16 cellular contexts compared by ENCODE assay signal in the genomic region with DNA sequence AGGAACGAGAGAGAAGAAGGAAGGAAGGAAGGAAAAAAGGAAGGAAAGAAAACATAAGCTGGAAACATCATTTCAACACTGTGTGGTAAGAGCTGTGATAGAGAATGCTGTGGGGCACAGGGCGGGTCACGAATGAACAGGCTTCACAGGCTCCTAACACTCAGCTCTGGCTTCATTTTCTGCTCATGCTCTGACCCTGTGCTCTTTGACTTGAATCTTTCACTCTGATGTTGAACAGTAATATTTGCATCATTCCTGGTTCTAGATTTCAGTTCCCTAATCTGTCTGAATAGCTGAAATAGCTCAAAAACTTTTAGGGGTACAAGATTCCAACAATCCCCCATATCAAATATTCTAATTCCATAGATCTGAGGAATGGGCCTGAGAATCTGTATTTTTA.
DNase-seq lines count a peak whose midpoint lies in the region; ATAC-seq, FAIRE-seq and TF ChIP-seq lines count a peak whose summit lies in the region.
"Had no signal": no experiment of that assay in that cellular context is flagged by ENCODE, and none has a peak within 500 bp of the region (broad histone marks: within the 10 kb centered on the region; RNA-seq: fewer than 3 reads in every experiment).

No MANE protein-coding gene starts in this region.

- H3K27ac ChIP-seq in HepG2 (ENCODE audit: extremely low read length, insufficient read depth, low read length) = no peak overlapping the region
- H3K27ac ChIP-seq: A549, gastrocnemius medialis, VCaP had no signal

- TF ChIP-seq CTCF in GM06990 (IDR thresholded peaks at IDR 0.05; ENCODE audit: insufficient read depth, low read length, poor library complexity, severe bottlenecking) (no peak), HepG2 (CRISPR knock-in tag; IDR thresholded peaks at IDR 0.05) (no peak)

- POLR2A ChIA-PET in HepG2 (lab: Yijun Ruan, JAX) = no interaction called here
- POLR2A ChIA-PET in HEK293T (lab: Yijun Ruan, JAX) = no interaction called here

- H3K9me3 ChIP-seq in HepG2 (ENCODE audit: low read length) = no peaks in the 10 kb centered on the region
- H3K9me3 ChIP-seq: A549, gastrocnemius medialis, MG63 had no signal

- FAIRE-seq in HepG2 (lab: Jason Lieb, UNC) = no peak
- FAIRE-seq: A549 had no signal

- CTCF ChIA-PET in HepG2 (lab: Yijun Ruan, JAX; ENCODE audit: low intra/inter-chr PET ratio, low total read pairs) (no interaction called here), HEK293T (lab: Yijun Ruan, JAX) (no interaction called here)

- DNase-seq in GM06990 (ENCODE audit: extremely low read depth, insufficient read length) = peak; percentile 26
- no peak for DNase-seq in HepG2 (ENCODE audit: low spot score)
- DNase-seq in NCI-H2029 treated with DMSO at 0.1 percent for 48 hours (lab: John Stamatoyannopoulos, UW) = no peak
- DNase-seq in HEK293T (ENCODE audit: extremely low spot score) = no peak
- DNase-seq: DMS 273 treated with DMSO at 0.1 percent for 48 hours; gastrocnemius medialis; MG63; naive thymus-derived CD8-positive, alpha-beta T cell; NCI-H2227 treated with DMSO at 0.1 percent for 48 hours; trophoblast cell had no signal

- intact Hi-C loops in HepG2 (cut with micrococcal nuclease; ENCODE audit: unreplicated experiment) = no loop called here

- no peak for TF ChIP-seq POLR2A in HepG2 (IDR thresholded peaks at IDR 0.05; ENCODE audit: insufficient read depth in 1 of 2, low read depth in 2 of 2, low read length in 2 of 2)

- H3K9ac ChIP-seq in HepG2 (ENCODE audit: insufficient read depth, low read depth, low read length) = no peak overlapping the region

- ATAC-seq in GM19395 (IDR thresholded peaks at IDR 0.05; ENCODE audit: unreplicated experiment) (peak; percentile 61), HG02759 (IDR thresholded peaks at IDR 0.05; ENCODE audit: unreplicated experiment) (peak; percentile 47), HG03457 (IDR thresholded peaks at IDR 0.05; ENCODE audit: unreplicated experiment) (peak; percentile 48), HepG2 (no peak), GM19452 (IDR thresholded peaks at IDR 0.05; ENCODE audit: unreplicated experiment) (no peak)
- ATAC-seq: A549; gastrocnemius medialis; naive thymus-derived CD8-positive, alpha-beta T cell had no signal

- no peaks in the 10 kb centered on the region for H3K4me1 ChIP-seq in HepG2 (ENCODE audit: insufficient read depth, low read length)
- H3K4me1 ChIP-seq: A549 had no signal

- H4K20me1 ChIP-seq in HepG2 (ENCODE audit: insufficient read depth, low read length) = no peaks in the 10 kb centered on the region

- no peaks in the 10 kb centered on the region for H3K27me3 ChIP-seq in GM06990 (replicated peaks; ENCODE audit: control insufficient read depth, insufficient read depth, low read length)
- no peaks in the 10 kb centered on the region for H3K27me3 ChIP-seq in HepG2 (ENCODE audit: control insufficient read depth in 1 of 2, insufficient read depth in 2 of 2, low read length in 2 of 2)
- H3K27me3 ChIP-seq: gastrocnemius medialis, MG63 had no signal

- H2AFZ ChIP-seq in HepG2 (ENCODE audit: low read length) = no peak overlapping the region

- H3K79me2 ChIP-seq in HepG2 (ENCODE audit: insufficient read depth, low read length) = no peaks in the 10 kb centered on the region

- in situ Hi-C loops in HepG2 (cut with HindIII; ENCODE audit: extremely low pct_ligation_motif_present, low pct_unique_long_range_greater_than_20kb) = no loop called here

- H3K4me3 ChIP-seq in GM06990 (replicated peaks; ENCODE audit: low read depth, low read length) = no peak overlapping the region
- no peak overlapping the region for H3K4me3 ChIP-seq in HepG2 (replicated peaks in 1 of 3; ENCODE audit: insufficient read depth in 1 of 3, low read depth in 2 of 3, low read length in 3 of 3)
- H3K4me3 ChIP-seq: A549, gastrocnemius medialis, MG63 had no signal

- H3K4me2 ChIP-seq in HepG2 (ENCODE audit: low read depth, low read length) = no peak overlapping the region
- H3K4me2 ChIP-seq: A549 had no signal

- WGBS in HepG2 (ENCODE audit: low lambda C conversion rate) = 78% methylated on average over 3 of the region's 3 CpGs

- H3K36me3 ChIP-seq in GM06990 (ENCODE audit: control insufficient read depth, insufficient read depth, low read length) = no peaks in the 10 kb centered on the region
- H3K36me3 ChIP-seq in HepG2 (replicated peaks in 1 of 2; ENCODE audit: control insufficient read depth in 1 of 2, insufficient read depth in 2 of 2, low read length in 2 of 2) = 0 out of 5 replicates have a peak, but pooled peaks cover 0 to 8% of the 10 kb centered on the region in 2 experiments
- H3K36me3 ChIP-seq: gastrocnemius medialis, MG63 had no signal

- no TSS peak for BruUV-seq in HepG2 (replicated peaks; lab: Mats Ljungman, UMichigan)

- TF ChIP-seq EP300 in HepG2 (IDR thresholded peaks at IDR 0.05; ENCODE audit: low read depth in 2 of 2, low read length in 2 of 2) (no peak), HepG2 (CRISPR knock-in tag; IDR thresholded peaks at IDR 0.05; ENCODE audit: borderline replicate concordance) (no peak)

- TF ChIP-seq RAD21 in HepG2 (CRISPR knock-in tag; IDR thresholded peaks at IDR 0.05) = no peak

TF ChIP-seq in HepG2, 621 proteins besides CTCF, POLR2A, EP300 and RAD21 (continues in another document):
- TF ChIP-seq NFE2L2 (IDR thresholded peaks at IDR 0.05; ENCODE audit: low read length) (no peak), ZNF713 (CRISPR knock-in tag; IDR thresholded peaks at IDR 0.05) (no peak), SAP130 (CRISPR knock-in tag; IDR thresholded peaks at IDR 0.05; ENCODE audit: low read depth) (no peak), HOXA7 (CRISPR knock-in tag; IDR thresholded peaks at IDR 0.05) (no peak), ZNF567 (CRISPR knock-in tag; IDR thresholded peaks at IDR 0.05; ENCODE audit: borderline replicate concordance) (no peak), ZNF749 (CRISPR knock-in tag; IDR thresholded peaks at IDR 0.05; ENCODE audit: borderline replicate concordance) (no peak)
- TF ChIP-seq, protein P1, sequence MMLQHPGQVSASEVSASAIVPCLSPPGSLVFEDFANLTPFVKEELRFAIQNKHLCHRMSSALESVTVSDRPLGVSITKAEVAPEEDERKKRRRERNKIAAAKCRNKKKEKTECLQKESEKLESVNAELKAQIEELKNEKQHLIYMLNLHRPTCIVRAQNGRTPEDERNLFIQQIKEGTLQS (CRISPR knock-in tag; IDR thresholded peaks at IDR 0.05) = no peak
- TF ChIP-seq, protein P2, sequence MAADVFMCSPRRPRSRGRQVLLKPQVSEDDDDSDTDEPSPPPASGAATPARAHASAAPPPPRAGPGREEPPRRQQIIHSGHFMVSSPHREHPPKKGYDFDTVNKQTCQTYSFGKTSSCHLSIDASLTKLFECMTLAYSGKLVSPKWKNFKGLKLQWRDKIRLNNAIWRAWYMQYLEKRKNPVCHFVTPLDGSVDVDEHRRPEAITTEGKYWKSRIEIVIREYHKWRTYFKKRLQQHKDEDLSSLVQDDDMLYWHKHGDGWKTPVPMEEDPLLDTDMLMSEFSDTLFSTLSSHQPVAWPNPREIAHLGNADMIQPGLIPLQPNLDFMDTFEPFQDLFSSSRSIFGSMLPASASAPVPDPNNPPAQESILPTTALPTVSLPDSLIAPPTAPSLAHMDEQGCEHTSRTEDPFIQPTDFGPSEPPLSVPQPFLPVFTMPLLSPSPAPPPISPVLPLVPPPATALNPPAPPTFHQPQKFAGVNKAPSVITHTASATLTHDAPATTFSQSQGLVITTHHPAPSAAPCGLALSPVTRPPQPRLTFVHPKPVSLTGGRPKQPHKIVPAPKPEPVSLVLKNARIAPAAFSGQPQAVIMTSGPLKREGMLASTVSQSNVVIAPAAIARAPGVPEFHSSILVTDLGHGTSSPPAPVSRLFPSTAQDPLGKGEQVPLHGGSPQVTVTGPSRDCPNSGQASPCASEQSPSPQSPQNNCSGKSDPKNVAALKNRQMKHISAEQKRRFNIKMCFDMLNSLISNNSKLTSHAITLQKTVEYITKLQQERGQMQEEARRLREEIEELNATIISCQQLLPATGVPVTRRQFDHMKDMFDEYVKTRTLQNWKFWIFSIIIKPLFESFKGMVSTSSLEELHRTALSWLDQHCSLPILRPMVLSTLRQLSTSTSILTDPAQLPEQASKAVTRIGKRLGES (CRISPR knock-in tag; IDR thresholded peaks at IDR 0.05; ENCODE audit: borderline replicate concordance) = no peak

TF ChIP-seq in HEK293T, 16 proteins besides CTCF, POLR2A, EP300 and RAD21:
- TF ChIP-seq TARDBP (IDR thresholded peaks at IDR 0.05) = no peak
- TF ChIP-seq CTBP1 (IDR thresholded peaks at IDR 0.05; ENCODE audit: borderline replicate concordance) = no peak
- TF ChIP-seq, protein P3, sequence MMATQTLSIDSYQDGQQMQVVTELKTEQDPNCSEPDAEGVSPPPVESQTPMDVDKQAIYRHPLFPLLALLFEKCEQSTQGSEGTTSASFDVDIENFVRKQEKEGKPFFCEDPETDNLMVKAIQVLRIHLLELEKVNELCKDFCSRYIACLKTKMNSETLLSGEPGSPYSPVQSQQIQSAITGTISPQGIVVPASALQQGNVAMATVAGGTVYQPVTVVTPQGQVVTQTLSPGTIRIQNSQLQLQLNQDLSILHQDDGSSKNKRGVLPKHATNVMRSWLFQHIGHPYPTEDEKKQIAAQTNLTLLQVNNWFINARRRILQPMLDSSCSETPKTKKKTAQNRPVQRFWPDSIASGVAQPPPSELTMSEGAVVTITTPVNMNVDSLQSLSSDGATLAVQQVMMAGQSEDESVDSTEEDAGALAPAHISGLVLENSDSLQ (IDR thresholded peaks at IDR 0.05) = no peak
- no peak for TF ChIP-seq LEF1 (IDR thresholded peaks at IDR 0.05; ENCODE audit: borderline replicate concordance)
- no peak for TF ChIP-seq FOXK2 (IDR thresholded peaks at IDR 0.05)
- no peak for TF ChIP-seq L3MBTL2 (conservative IDR thresholded peaks at IDR 0.05)
- no peak for TF ChIP-seq SP1 (IDR thresholded peaks at IDR 0.05)
- TF ChIP-seq SUZ12 (IDR thresholded peaks at IDR 0.05) = no peak
- no peak for TF ChIP-seq ARNT (IDR thresholded peaks at IDR 0.05)
- no peak for TF ChIP-seq BHLHE40 (IDR thresholded peaks at IDR 0.05; ENCODE audit: borderline replicate concordance)
- TF ChIP-seq HDGF (IDR thresholded peaks at IDR 0.05; ENCODE audit: borderline replicate concordance) = no peak
- no peak for TF ChIP-seq NFRKB (IDR thresholded peaks at IDR 0.05)
- TF ChIP-seq FOXA1 (IDR thresholded peaks at IDR 0.05) = no peak
- TF ChIP-seq FOXM1 (IDR thresholded peaks at IDR 0.05; ENCODE audit: borderline replicate concordance) = no peak
- TF ChIP-seq ZNF384 (IDR thresholded peaks at IDR 0.05) = no peak
- no peak for TF ChIP-seq ELF4 (IDR thresholded peaks at IDR 0.05)

Comparison
In these comparisons a context has a peak if more than half of its experiments do, and no peak if none do; other contexts are left out.
1. ATAC-seq: peak in GM19395 (single experiment), HG02759 (single experiment) and HG03457 (single experiment); none in HepG2 (single experiment) and GM19452 (single experiment).